In genomic region chr2:62198237-62198633, GRCh38 we compare ENCODE assay signal across 9 cellular contexts. TPM values are rescaled to one million over a fixed set of nuclear protein-coding genes. Genes with fewer than 3 reads are reported as not detected.
A peak's percentile ranks its signal among the peaks of the same experiment; 100 is the strongest.
DNase-seq lines count a peak whose midpoint lies in the region; ATAC-seq, FAIRE-seq and TF ChIP-seq lines count a peak whose summit lies in the region.
"Had no signal": no experiment of that assay in that cellular context is flagged by ENCODE, and none has a peak within 500 bp of the region (broad histone marks: within the 10 kb centered on the region; RNA-seq: fewer than 3 reads in every experiment).

No MANE protein-coding gene starts in this region.

- 93% methylated on average over 1 of the region's 1 CpG for WGBS in A549 (ENCODE audit: missing lambda C conversion rate)
- WGBS in mesenchymal stem cell: 100% methylated on average over 1 of the region's 1 CpG

- no peak overlapping the region for H2AFZ ChIP-seq in mesenchymal stem cell (ENCODE audit: low read depth, low read length)

- peak overlapping the region; percentile 85 for H3K9ac ChIP-seq in mesenchymal stem cell (ENCODE audit: low read length)

- H4K8ac ChIP-seq in mesenchymal stem cell (ENCODE audit: low read length): no peak overlapping the region

- H3K4ac ChIP-seq in mesenchymal stem cell (ENCODE audit: low read depth in 1 of 2, low read length in 2 of 2): no peak overlapping the region

- no peak overlapping the region for H3K23ac ChIP-seq in mesenchymal stem cell (ENCODE audit: low read length in 2 of 2)

- no peak overlapping the region for H2BK15ac ChIP-seq in mesenchymal stem cell (ENCODE audit: low read depth, poor library complexity, severe bottlenecking)

- ATAC-seq in A549: no peak
- no peak for ATAC-seq in activated naive CD8-positive, alpha-beta T cell treated with anti-CD3 and anti-CD28 coated beads, Interleukin-2, amount 10 ng/mL, durations not matched to agents 7 days and 5 days (ENCODE audit: low read depth)
- no peak for ATAC-seq in GM19328 (IDR thresholded peaks at IDR 0.05; ENCODE audit: unreplicated experiment)

- peak overlapping the region in 1 of 2 experiments; percentile 98; a peak in 1 of 6 replicates for H3K27ac ChIP-seq in A549
- H3K27ac ChIP-seq in mesenchymal stem cell (ENCODE audit: low read length, poor library complexity, severe bottlenecking): no peak overlapping the region

- H3K4me3 ChIP-seq in A549 (peak overlapping the region; percentile 83), HFF-Myc (replicated peaks; ENCODE audit: low read depth, low read length) (peak overlapping the region; percentile 91; the same call in 1 of the 2 replicates), mesenchymal stem cell (ENCODE audit: insufficient read depth in 1 of 2, low read depth in 1 of 2, low read length in 2 of 2) (peak overlapping the region in 1 of 2 experiments; percentile 94)

- no peaks in the 10 kb centered on the region for H3K9me3 ChIP-seq in A549
- no peaks in the 10 kb centered on the region for H3K9me3 ChIP-seq in mesenchymal stem cell (ENCODE audit: control insufficient read depth, low read length)

- TF ChIP-seq RAD21 in A549 (conservative IDR thresholded peaks at IDR 0.05 in 1 of 2, IDR thresholded peaks at IDR 0.05 in 1 of 2): no peak

- CTCF ChIA-PET in A549 (lab: Yijun Ruan, JAX): interaction anchor here (1.0 to 1.4 kb wide), 2 partner anchors 23 to 34 kb away, joined by 3 to 4 read pairs; no protein-coding TSS in a partner anchor

- peak overlapping the region; percentile 87 for H3K4me3 Mint-ChIP-seq in activated naive CD8-positive, alpha-beta T cell treated with anti-CD3 and anti-CD28 coated beads, Interleukin-2, amount 10 ng/mL, durations not matched to agents 7 days and 5 days

- H3K4me2 ChIP-seq in A549 (peak overlapping the region; percentile 99), mesenchymal stem cell (ENCODE audit: low read length, poor library complexity, severe bottlenecking) (peak overlapping the region; percentile 96)

- peaks cover 19% of the 10 kb centered on the region for H3K36me3 Mint-ChIP-seq in activated naive CD8-positive, alpha-beta T cell treated with anti-CD3 and anti-CD28 coated beads, Interleukin-2, amount 10 ng/mL, durations not matched to agents 7 days and 5 days

- no peak for TF ChIP-seq CTCF in A549 (IDR thresholded peaks at IDR 0.05)
- no peak for TF ChIP-seq CTCF in HFF-Myc (IDR thresholded peaks at IDR 0.05; ENCODE audit: low read depth, low read length, missing control alignments)

- POLR2A ChIA-PET in A549 (lab: Yijun Ruan, JAX): no interaction called here
- POLR2A ChIA-PET in activated naive CD8-positive, alpha-beta T cell treated with anti-CD3 and anti-CD28 coated beads, Interleukin-2, amount 10 ng/mL, durations not matched to agents 7 days and 5 days (lab: Charles Lee): interaction anchor here (1.5 kb wide), 1 partner anchor 107 kb away, joined by 10 read pairs; no protein-coding TSS in a partner anchor

- no peaks in the 10 kb centered on the region for H3K27me3 Mint-ChIP-seq in activated naive CD8-positive, alpha-beta T cell treated with anti-CD3 and anti-CD28 coated beads, Interleukin-2, amount 10 ng/mL, durations not matched to agents 7 days and 5 days

- peak overlapping the region; percentile 95 for H3K27ac Mint-ChIP-seq in activated naive CD8-positive, alpha-beta T cell treated with anti-CD3 and anti-CD28 coated beads, Interleukin-2, amount 10 ng/mL, durations not matched to agents 7 days and 5 days

- no peak overlapping the region for H2BK12ac ChIP-seq in mesenchymal stem cell (ENCODE audit: low read length in 2 of 2)

- no peak for DNase-seq in A549 (ENCODE audit: low read depth in 1 of 2, low spot score in 1 of 2)
- no peak for DNase-seq in HFF-Myc (ENCODE audit: extremely low read depth, low read depth)
- no peak for DNase-seq in activated naive CD8-positive, alpha-beta T cell treated with anti-CD3 and anti-CD28 coated beads, Interleukin-2, amount 10 ng/mL, durations not matched to agents 7 days and 5 days
- no peak for DNase-seq in mesenchymal stem cell
- no peak for DNase-seq in stimulated activated CD8-positive, alpha-beta memory T cell treated with anti-CD3 and anti-CD28 coated beads, Interleukin-4, amount 100 ng/mL, for 48 hours
- DNase-seq in cerebellar cortex (ENCODE audit: low spot score): no peak
- DNase-seq in KG1 (lab: John Stamatoyannopoulos, UW): no peak
- DNase-seq: NCI-H446 had no signal

- H3K9me3 Mint-ChIP-seq in activated naive CD8-positive, alpha-beta T cell treated with anti-CD3 and anti-CD28 coated beads, Interleukin-2, amount 10 ng/mL, durations not matched to agents 7 days and 5 days: no peaks in the 10 kb centered on the region

- no peak overlapping the region for H4K91ac ChIP-seq in mesenchymal stem cell (ENCODE audit: low read length)

- H3K14ac ChIP-seq in mesenchymal stem cell (ENCODE audit: low read length in 2 of 2): no peak overlapping the region

- no peak for FAIRE-seq in A549 (lab: Jason Lieb, UNC)

- H2BK120ac ChIP-seq in mesenchymal stem cell (ENCODE audit: low read depth, low read length): no peak overlapping the region

- TF ChIP-seq EP300 in A549 (IDR thresholded peaks at IDR 0.05): no peak

- H3K27me3 ChIP-seq in mesenchymal stem cell (ENCODE audit: control insufficient read depth in 1 of 2, insufficient read depth in 1 of 2, low read length in 2 of 2): no peaks in the 10 kb centered on the region

- no peak overlapping the region for H3K18ac ChIP-seq in mesenchymal stem cell (ENCODE audit: low read depth in 1 of 2, low read length in 2 of 2)

- no peak overlapping the region for H2BK5ac ChIP-seq in mesenchymal stem cell (ENCODE audit: low read depth, low read length, poor library complexity, severe bottlenecking)

- no peaks in the 10 kb centered on the region for H3K36me3 ChIP-seq in mesenchymal stem cell (ENCODE audit: control insufficient read depth in 1 of 2, insufficient read depth in 2 of 2, low read depth in 1 of 2, low read length in 2 of 2)

- H3K4me1 ChIP-seq in A549: peaks cover 30% of the 10 kb centered on the region
- H3K4me1 ChIP-seq in mesenchymal stem cell (ENCODE audit: control insufficient read depth, insufficient read depth, low read depth, low read length): peaks cover 4% of the 10 kb centered on the region

- H2AK5ac ChIP-seq in mesenchymal stem cell (ENCODE audit: low read length, severe bottlenecking): no peak overlapping the region

- H3K4me1 Mint-ChIP-seq in activated naive CD8-positive, alpha-beta T cell treated with anti-CD3 and anti-CD28 coated beads, Interleukin-2, amount 10 ng/mL, durations not matched to agents 7 days and 5 days: peaks cover 50% of the 10 kb centered on the region

- no peak for TF ChIP-seq POLR2A in A549 (IDR thresholded peaks at IDR 0.05; ENCODE audit: low read length)

- H3K79me1 ChIP-seq in mesenchymal stem cell (replicated peaks; ENCODE audit: low read length, poor library complexity, severe bottlenecking): peaks cover 9% of the 10 kb centered on the region

TF ChIP-seq in A549, 52 proteins besides CTCF, POLR2A, EP300 and RAD21 (continues in another document):
- TF ChIP-seq PBX3 (IDR thresholded peaks at IDR 0.05) (no peak), NR3C1 (IDR thresholded peaks at IDR 0.05) (no peak), ZNF302 (CRISPR knock-in tag; IDR thresholded peaks at IDR 0.05) (no peak), HMGXB4 (CRISPR knock-in tag; IDR thresholded peaks at IDR 0.05; ENCODE audit: borderline replicate concordance) (no peak), ATOH8 (CRISPR knock-in tag; IDR thresholded peaks at IDR 0.05; ENCODE audit: low read depth) (no peak), HEYL (CRISPR knock-in tag; IDR thresholded peaks at IDR 0.05) (no peak), MAX (IDR thresholded peaks at IDR 0.05) (no peak), MAFK (IDR thresholded peaks at IDR 0.05; ENCODE audit: partially characterized antibody) (no peak)

RNA-seq across cellular contexts. Expression of gene B3GNT2, which starts 2.3 kb away (rescaled TPM):
- polyA plus RNA-seq in A549 (2011; rRNA removed) (26.4 and 29.4 TPM in 2 replicates), A549 (2017; fragmentation: RNase III; extraction: RNeasy Plus Mini Kit Qiagen cat#74134 plus additional on column Dnase treatment) (17.0 to 21.3 TPM (median 21.1 TPM) in 3 replicates)
- 7.4 and 8.5 TPM in 2 replicates for polyA plus RNA-seq in A549 (2012; cell fraction: cytosol; rRNA removed)
- polyA plus RNA-seq in A549 (2012; cell fraction: nucleus; rRNA removed): 4.6 and 7.6 TPM in 2 replicates
- polyA minus RNA-seq in A549 (2011; rRNA and poly(A)+ RNA removed): 18.3 and 23.8 TPM in 2 replicates
- 10 to 100 TPM; 45.5 to 46.0 TPM for total RNA-seq in activated naive CD8-positive, alpha-beta T cell treated with anti-CD3 and anti-CD28 coated beads, Interleukin-2, amount 10 ng/mL, durations not matched to agents 7 days and 5 days
- polyA plus RNA-seq in mesenchymal stem cell (2013, experiment 1 of 2): 22.1 TPM
- 24.1 TPM for polyA plus RNA-seq in mesenchymal stem cell (2013, experiment 2 of 2)
